ENCODE assay signal across 23 cellular contexts in genomic region chr2:34547340-34547739, GRCh38.
DNase-seq lines count a peak whose midpoint lies in the region; ATAC-seq, FAIRE-seq and TF ChIP-seq lines count a peak whose summit lies in the region.
"Had no signal": no experiment of that assay in that cellular context is flagged by ENCODE, and none has a peak within 500 bp of the region (broad histone marks: within the 10 kb centered on the region; RNA-seq: fewer than 3 reads in every experiment).

No MANE protein-coding gene starts in this region.

- POLR2A ChIA-PET in H1 (lab: Charles Lee; ENCODE audit: partially characterized antibody) = no interaction called here

- H3K27ac ChIP-seq in H1 (ENCODE audit: low read depth, low read length) (no peak overlapping the region), pancreas (no peak overlapping the region), spleen (no peak overlapping the region)

- H3K79me1 ChIP-seq in H1 (ENCODE audit: low read depth, low read length) = no peaks in the 10 kb centered on the region

- no peak overlapping the region for H4K91ac ChIP-seq in H1 (replicated peaks; ENCODE audit: insufficient read length, low read length)

- peak; percentile 9 to 47; a peak in 3 of 4 replicates for TF ChIP-seq RAD21 in H1 (IDR thresholded peaks at IDR 0.05 in 1 of 2, conservative IDR thresholded peaks at IDR 0.05 in 1 of 2; ENCODE audit: low read depth in 2 of 2, low read length in 2 of 2)

- H2BK5ac ChIP-seq in H1 (ENCODE audit: low read depth, low read length) = no peak overlapping the region

- TF ChIP-seq EP300 in H1 (IDR thresholded peaks at IDR 0.05; ENCODE audit: borderline replicate concordance in 1 of 2, low read depth in 2 of 2, low read length in 2 of 2) = no peak

- intact Hi-C loops in pancreas (cut with DNase I) (no loop called here), spleen (cut with DNase I; ENCODE audit: low total_unique reads) (no loop called here)

- H3K36me3 ChIP-seq in H1 (ENCODE audit: control insufficient read depth in 2 of 4, insufficient read depth in 4 of 4, low read length in 3 of 4) (no peaks in the 10 kb centered on the region), pancreas (no peaks in the 10 kb centered on the region), spleen (no peaks in the 10 kb centered on the region)
- H3K36me3 ChIP-seq: HAP-1 had no signal

- H3K9me3 ChIP-seq in H1 (ENCODE audit: insufficient read depth in 2 of 2, low read depth in 1 of 2, low read length in 1 of 2) (no peaks in the 10 kb centered on the region; a peak in 1 of 4 replicates), pancreas (no peaks in the 10 kb centered on the region), spleen (peaks cover 0 to 26% (median 3%) of the 10 kb centered on the region in 8 donors)
- H3K9me3 ChIP-seq: HAP-1, SK-N-SH had no signal

- no peak overlapping the region for H2AK5ac ChIP-seq in H1 (ENCODE audit: low read depth, low read length)

- H3K56ac ChIP-seq in H1 (replicated peaks; ENCODE audit: insufficient read length, low read depth, low read length) = no peak overlapping the region

- H2BK15ac ChIP-seq in H1 (ENCODE audit: low read length) = no peak overlapping the region

- no peak for FAIRE-seq in H1 (lab: Jason Lieb, UNC)
- no peak for FAIRE-seq in pancreas (lab: Jason Lieb, UNC)
- FAIRE-seq: G401.6, GM12891, GM18507, HTR-8/SVneo, RCC 7860 had no signal

- H2BK12ac ChIP-seq in H1 (ENCODE audit: low read depth, low read length) = 0 out of 2 replicates have a peak overlapping the region, but pooled peaks have one; percentile 68

- no peak overlapping the region for H2BK20ac ChIP-seq in H1 (ENCODE audit: low read length)

- H3K4ac ChIP-seq in H1 (replicated peaks; ENCODE audit: insufficient read length, low read depth, low read length) = no peak overlapping the region

- 95% methylated on average over 4 of the region's 4 CpGs; no CpG with 5 or more reads in 1 of the 2 experiments for WGBS in H1 (ENCODE audit: extremely low coverage in 1 of 2, insufficient coverage in 1 of 2, insufficient read length in 1 of 2, insufficient replicate concordance in 2 of 2, low coverage in 1 of 2, low lambda C conversion rate in 2 of 2, missing lambda C conversion rate in 1 of 2), 2 experiments
- 44 to 49% methylated on average over 4 of the region's 4 CpGs for WGBS in pancreas, 2 donors
- WGBS in spleen, 5 donors = 69 to 85% (median 73%) methylated on average over 3 to 4 of the region's 4 CpGs

- H4K5ac ChIP-seq in H1 (ENCODE audit: insufficient read length, low read depth, low read length) = no peak overlapping the region

- H3K4me3 ChIP-seq in H1 (ENCODE audit: extremely low read depth in 1 of 4, insufficient read depth in 2 of 4, low read depth in 3 of 4, low read length in 4 of 4) (no peak overlapping the region), pancreas (no peak overlapping the region), foreskin fibroblast (ENCODE audit: low read depth in 1 of 2, low read length in 2 of 2) (no peak overlapping the region), spleen (no peak overlapping the region)
- H3K4me3 ChIP-seq: HAP-1 had no signal

- no peak overlapping the region for H3K18ac ChIP-seq in H1 (ENCODE audit: extremely low read depth, low read length)

- DNase-seq in ELF-1 (ENCODE audit: low read depth, low spot score) = peak; percentile 5
- peak; percentile 85 for DNase-seq in NCI-H2171 treated with DMSO at 0.1 percent for 48 hours (lab: John Stamatoyannopoulos, UW)
- no peak for DNase-seq in H1 (ENCODE audit: low read depth in 1 of 2, low spot score in 2 of 2)
- DNase-seq in pancreas = peak in 1 of 6 donors; percentile 41
- no peak for DNase-seq in foreskin fibroblast
- DNase-seq in spleen = no peak
- DNase-seq: Calu3; CD4-positive, alpha-beta T cell; DMS79; Kasumi-1; NCI-H1105; NCI-H1694 treated with DMSO at 0.1 percent for 48 hours; NCI-H2107; NCI-H446 treated with DMSO at 0.1 percent for 48 hours; SHP77; SK-N-SH had no signal

- H3K9ac ChIP-seq in H1 (replicated peaks in 1 of 4; ENCODE audit: extremely low read depth in 1 of 4, low read depth in 3 of 4, low read length in 3 of 4) = no peak overlapping the region
- H3K9ac ChIP-seq: SK-N-SH had no signal

- H3K27me3 ChIP-seq in H1 (replicated peaks in 1 of 4; ENCODE audit: control insufficient read depth in 3 of 4, extremely low read depth in 1 of 4, insufficient read depth in 3 of 4, low read length in 3 of 4) (no peaks in the 10 kb centered on the region), pancreas (no peaks in the 10 kb centered on the region), spleen (replicated peaks in 1 of 7) (no peaks in the 10 kb centered on the region)

- no peak overlapping the region for H3K23ac ChIP-seq in H1 (ENCODE audit: insufficient read length)

- ATAC-seq in pancreas (peak in 3 of 4 donors; percentile 40 to 67 (median 64)), GM19397 (IDR thresholded peaks at IDR 0.05; ENCODE audit: unreplicated experiment) (no peak)

- TF ChIP-seq POLR2A in H1 (IDR thresholded peaks at IDR 0.05; ENCODE audit: control extremely low read depth in 1 of 2, low read depth in 2 of 2, low read length in 2 of 2) = no peak
- TF ChIP-seq POLR2A in spleen (IDR thresholded peaks at IDR 0.05) = no peak

- TF ChIP-seq CTCF in H1 (IDR thresholded peaks at IDR 0.05; ENCODE audit: control extremely low read depth in 1 of 3, insufficient read depth in 1 of 3, low read depth in 1 of 3, low read length in 3 of 3) (peak; percentile 15 to 26 (median 24); a peak in 3 of 4 replicates), pancreas (IDR thresholded peaks at IDR 0.05) (peak in 1 of 4 donors; percentile 11), foreskin fibroblast (IDR thresholded peaks at IDR 0.05; ENCODE audit: low read depth, low read length) (no peak), spleen (IDR thresholded peaks at IDR 0.05 in 8 of 11, conservative IDR thresholded peaks at IDR 0.05 in 3 of 11) (no peak)

- H3K23me2 ChIP-seq in H1 (ENCODE audit: low read depth, low read length) = no peaks in the 10 kb centered on the region

- H3K79me2 ChIP-seq in H1 (ENCODE audit: control insufficient read depth in 1 of 2, insufficient read depth in 2 of 2, low read length in 2 of 2) = no peaks in the 10 kb centered on the region

- H4K20me1 ChIP-seq in H1 (replicated peaks in 1 of 2; ENCODE audit: control insufficient read depth in 1 of 2, insufficient read depth in 2 of 2, low read length in 2 of 2) = no peaks in the 10 kb centered on the region

- no peak overlapping the region for H4K8ac ChIP-seq in H1 (ENCODE audit: extremely low read depth, insufficient read depth, low read length)

- H3K14ac ChIP-seq in H1 (ENCODE audit: insufficient read length) = no peak overlapping the region

- H3K4me2 ChIP-seq in H1 (ENCODE audit: insufficient read depth in 1 of 2, low read depth in 2 of 2, low read length in 2 of 2) = no peak overlapping the region
- H3K4me2 ChIP-seq: SK-N-SH had no signal

- H3K4me1 ChIP-seq in H1 (replicated peaks in 1 of 4; ENCODE audit: control insufficient read depth in 3 of 4, insufficient read depth in 4 of 4, low read length in 3 of 4) (no peaks in the 10 kb centered on the region), pancreas (no peaks in the 10 kb centered on the region), spleen (no peaks in the 10 kb centered on the region)
- H3K4me1 ChIP-seq: HAP-1 had no signal

- CTCF ChIA-PET in H1 (lab: Charles Lee; ENCODE audit: partially characterized antibody) = interaction anchor here (0.7 to 1.4 kb wide), 8 partner anchors 23 to 535 kb away, joined by 3 to 5 read pairs (median 4); no protein-coding TSS in a partner anchor

- H2BK120ac ChIP-seq in H1 (replicated peaks; ENCODE audit: low read depth, low read length) = no peak overlapping the region

- H2AFZ ChIP-seq in H1 (ENCODE audit: low read length) = no peak overlapping the region

TF ChIP-seq in H1, 55 proteins besides CTCF, POLR2A, EP300 and RAD21:
- TF ChIP-seq EGR1 (IDR thresholded peaks at IDR 0.05; ENCODE audit: borderline replicate concordance, low read depth, low read length) (no peak), RBBP5 (IDR thresholded peaks at IDR 0.05; ENCODE audit: borderline replicate concordance, low read depth, low read length) (no peak), SRF (IDR thresholded peaks at IDR 0.05; ENCODE audit: low read depth, low read length) (no peak), ASH2L (IDR thresholded peaks at IDR 0.05; ENCODE audit: low read length) (no peak), CTBP2 (IDR thresholded peaks at IDR 0.05; ENCODE audit: borderline replicate concordance, insufficient read depth, insufficient read length, low read length) (no peak), NANOG (IDR thresholded peaks at IDR 0.05; ENCODE audit: insufficient read depth, low read depth, low read length, poor library complexity, severe bottlenecking) (no peak), HDAC6 (IDR thresholded peaks at IDR 0.05; ENCODE audit: low read depth, low read length) (no peak), TBP (IDR thresholded peaks at IDR 0.05; ENCODE audit: low read depth, low read length) (no peak)
- TF ChIP-seq, protein P1, sequence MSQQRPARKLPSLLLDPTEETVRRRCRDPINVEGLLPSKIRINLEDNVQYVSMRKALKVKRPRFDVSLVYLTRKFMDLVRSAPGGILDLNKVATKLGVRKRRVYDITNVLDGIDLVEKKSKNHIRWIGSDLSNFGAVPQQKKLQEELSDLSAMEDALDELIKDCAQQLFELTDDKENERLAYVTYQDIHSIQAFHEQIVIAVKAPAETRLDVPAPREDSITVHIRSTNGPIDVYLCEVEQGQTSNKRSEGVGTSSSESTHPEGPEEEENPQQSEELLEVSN (IDR thresholded peaks at IDR 0.05) = no peak

Comparison
In these comparisons a context has a peak if more than half of its experiments do, and no peak if none do; other contexts are left out.
1. DNase-seq: peak in ELF-1 (single experiment) and NCI-H2171 treated with DMSO at 0.1 percent for 48 hours (single experiment); none in H1 (0 of 2), foreskin fibroblast (0 of 2) and spleen (single experiment).
2. CTCF ChIP-seq: peak in H1 (3 of 3); none in foreskin fibroblast (single experiment) and spleen (0 of 11).